In genomic region chr1:59296358-59297256, GRCh38 we compare ENCODE assay signal across 8 cellular contexts. TPM values are rescaled to one million over a fixed set of nuclear protein-coding genes. Genes with fewer than 3 reads are reported as not detected.
DNase-seq lines count a peak whose midpoint lies in the region; ATAC-seq and TF ChIP-seq lines count a peak whose summit lies in the region.

Gene FGGY, plus strand, starts transcription at chr1:59297094. Its CDS starts 24,456 bp downstream, at chr1:59321550.

- 0 to 1% methylated on average over 77 to 78 of the region's 78 CpGs for WGBS in heart right ventricle, 2 donors

- H3K27me3 ChIP-seq in heart right ventricle = no peaks in the 10 kb centered on the region
- no peaks in the 10 kb centered on the region for H3K27me3 ChIP-seq in upper lobe of right lung

- intact Hi-C loops in heart right ventricle (cut with DNase I) = loop anchor here (1.0 to 10.0 kb wide), 27 partner anchors 96 to 552 kb away; partner anchors contain the start of gene JUN (in 5 of the 10)
- intact Hi-C loops in posterior vena cava (cut with DNase I) = loop anchor here (5.0 to 10.0 kb wide), 4 partner anchors 98 to 461 kb away; no protein-coding TSS in a partner anchor
- intact Hi-C loops in upper lobe of right lung (cut with DNase I) = no loop called here

- no peak for TF ChIP-seq CTCF in GM13976 (IDR thresholded peaks at IDR 0.05; ENCODE audit: borderline replicate concordance, control extremely low read depth, extremely low read depth, insufficient read depth, missing control alignments)
- peak in 1 of 9 donors; percentile 6 for TF ChIP-seq CTCF in heart right ventricle (IDR thresholded peaks at IDR 0.05)
- no peak for TF ChIP-seq CTCF in upper lobe of right lung (IDR thresholded peaks at IDR 0.05)

- H3K9me3 ChIP-seq in heart right ventricle (no peaks in the 10 kb centered on the region), upper lobe of right lung (no peaks in the 10 kb centered on the region)

- peak within 1 kb of the TSS; percentile 92 to 99 (median 97) for H3K27ac ChIP-seq in heart right ventricle
- H3K27ac ChIP-seq in upper lobe of right lung = peak within 1 kb of the TSS; percentile 96

- H3K4me1 ChIP-seq in heart right ventricle = peaks cover 0 to 50% (median 17%) of the 10 kb centered on the region in 9 donors
- peaks cover 34% of the 10 kb centered on the region for H3K4me1 ChIP-seq in upper lobe of right lung

- ATAC-seq in HG02852 (IDR thresholded peaks at IDR 0.05; ENCODE audit: unreplicated experiment) (peak; percentile 94), heart right ventricle (peak; percentile 93 to 98 (median 94)), upper lobe of right lung (peak; percentile 95)

- H3K4me3 ChIP-seq in heart right ventricle = peak within 1 kb of the TSS; percentile 45 to 68 (median 61)
- H3K4me3 ChIP-seq in upper lobe of right lung = peak within 1 kb of the TSS; percentile 54

- DNase-seq in GM13976 (ENCODE audit: low spot score) (peak; percentile 95), NCI-H146 treated with DMSO at 0.1 percent for 48 hours (lab: John Stamatoyannopoulos, UW; ENCODE audit: unreplicated experiment) (peak; percentile 95), T-helper 1 cell (peak; percentile 64 to 91 (median 70)), amniotic epithelial cell (ENCODE audit: low read depth) (peak; percentile 99), heart right ventricle (peak; percentile 97 to 99), posterior vena cava (ENCODE audit: low spot score) (peak; percentile 99), upper lobe of right lung (peak; percentile 99)

- in situ Hi-C loops in GM13976 (cut with MboI; ENCODE audit: low sequenced_read_pairs, unreplicated experiment) = loop anchor here (25.0 kb wide), 1 partner anchor 509 kb away; the partner anchor contains the start of gene JUN

- H3K36me3 ChIP-seq in heart right ventricle (no peaks in the 10 kb centered on the region), upper lobe of right lung (no peaks in the 10 kb centered on the region)

RNA-seq across cellular contexts. Expression of gene FGGY, which starts in this region (rescaled TPM):
- total RNA-seq in heart right ventricle = 10 to 100 TPM; 26.3 to 51.8 (median 36.6) TPM
- 1 to 10 TPM; 3.1 to 9.5 TPM for polyA plus RNA-seq in heart right ventricle
- total RNA-seq in posterior vena cava = 10 to 100 TPM; 14.6 to 24.7 TPM
- 39.2 TPM for total RNA-seq in upper lobe of right lung

Comparison
In these comparisons a context has a peak if more than half of its experiments do, and no peak if none do; other contexts are left out.
1. Peak in every context shown above with its lines: DNase-seq, ATAC-seq, H3K4me3 ChIP-seq and H3K27ac ChIP-seq.